ENCODE assay signal across 2 cellular contexts in genomic region chr5:171323007-171323406, GRCh38.
TF ChIP-seq lines count a peak whose summit lies in the region.

No MANE protein-coding gene starts in this region.

TF ChIP-seq in HepG2, 621 proteins besides CTCF, POLR2A, EP300 and RAD21:
- TF ChIP-seq RFX1 (IDR thresholded peaks at IDR 0.05) (no peak), BHLHE40 (IDR thresholded peaks at IDR 0.05; ENCODE audit: low read length) (no peak), MAFK (conservative IDR thresholded peaks at IDR 0.05 in 1 of 2, IDR thresholded peaks at IDR 0.05 in 1 of 2; ENCODE audit: low read length in 2 of 2) (peak; percentile 56 to 82; a peak in 3 of 4 replicates), ZNF557 (CRISPR knock-in tag; IDR thresholded peaks at IDR 0.05) (no peak), AKAP8 (CRISPR knock-in tag; IDR thresholded peaks at IDR 0.05) (no peak), MAFF (IDR thresholded peaks at IDR 0.05; ENCODE audit: low read depth, low read length) (peak; percentile 76), ZNF484 (CRISPR knock-in tag; IDR thresholded peaks at IDR 0.05; ENCODE audit: borderline replicate concordance, low read depth) (no peak), SMAD3 (CRISPR knock-in tag; IDR thresholded peaks at IDR 0.05) (no peak)

TF ChIP-seq in IMR-90, 13 proteins besides CTCF, POLR2A, EP300 and RAD21:
- TF ChIP-seq CEBPB (IDR thresholded peaks at IDR 0.05; ENCODE audit: low read depth, low read length), result no peak
- TF ChIP-seq MAFK (IDR thresholded peaks at IDR 0.05; ENCODE audit: low read depth, low read length), result peak; percentile 38; the same call in 1 of the 2 replicates
- TF ChIP-seq ELK1 (IDR thresholded peaks at IDR 0.05; ENCODE audit: borderline replicate concordance, low read depth, low read length), result no peak
- no peak for TF ChIP-seq FOS (IDR thresholded peaks at IDR 0.05; ENCODE audit: low read depth, low read length)
TF ChIP-seq in IMR-90: peak in this region for 1.
